8 cellular contexts compared by ENCODE assay signal in the genomic region with DNA sequence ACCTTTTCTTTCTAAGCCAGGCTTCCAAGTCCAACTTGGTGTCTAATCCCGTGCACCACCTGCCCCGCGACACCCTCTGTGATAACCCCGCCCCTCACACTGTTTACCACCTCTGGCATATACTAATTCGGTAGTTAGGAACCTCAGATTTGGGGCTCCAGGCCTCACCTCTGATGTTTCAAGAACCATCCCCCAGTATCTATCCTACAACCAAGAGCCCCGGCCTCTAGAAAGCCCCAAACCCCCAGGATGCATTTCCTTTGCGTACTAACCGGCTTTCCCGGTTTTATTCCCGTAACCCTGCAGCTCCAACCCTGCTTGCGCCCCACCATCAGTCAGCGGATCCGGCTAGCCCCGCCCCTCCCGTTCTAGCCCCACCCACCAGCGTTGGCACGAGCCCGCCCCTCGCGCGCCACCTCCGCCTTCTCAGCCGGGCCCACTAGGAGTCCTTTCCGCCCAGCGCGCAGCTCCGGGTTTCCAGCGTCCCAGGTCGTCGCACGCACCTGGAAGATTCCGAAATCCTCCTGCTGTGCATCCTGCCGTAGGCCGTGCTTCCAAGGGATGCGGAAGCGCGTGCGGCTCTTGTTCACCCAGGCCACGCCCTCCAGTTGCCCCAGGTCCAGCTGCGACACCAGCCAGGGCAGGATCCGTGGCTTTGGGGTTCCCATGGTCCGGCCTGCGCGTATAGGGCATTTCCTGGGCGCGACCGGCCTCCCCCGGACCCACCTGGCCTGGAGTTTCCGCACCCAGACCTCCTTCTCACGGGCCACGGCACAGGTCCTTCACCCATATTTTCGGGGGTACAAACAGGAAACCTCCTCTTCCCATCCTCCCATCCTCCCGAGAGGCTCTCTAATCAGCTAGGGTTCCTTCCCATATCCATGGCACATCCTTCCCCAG. TPM values are rescaled to one million over a fixed set of nuclear protein-coding genes. Genes with fewer than 3 reads are reported as not detected.
DNase-seq lines count a peak whose midpoint lies in the region; ATAC-seq and TF ChIP-seq lines count a peak whose summit lies in the region.

No MANE protein-coding gene starts in this region.

- peak overlapping the region; percentile 98 for H3K4me2 ChIP-seq in PC-3 (ENCODE audit: low read length)

- intact Hi-C loops in PC-3 (cut with micrococcal nuclease) = loop anchor here (1.0 to 2.0 kb wide), 3 partner anchors 12 to 74 kb away; a partner anchor contains a TSS
- intact Hi-C loops in esophagus squamous epithelium (cut with DNase I) = no loop called here

- H3K36me3 ChIP-seq in PC-3 (ENCODE audit: low read depth, low read length) (peaks cover 14% of the 10 kb centered on the region), esophagus squamous epithelium (peaks cover 10 to 44% (median 28%) of the 10 kb centered on the region in 3 donors)

- POLR2A ChIA-PET in PC-3 (lab: Charles Lee; ENCODE audit: unreplicated experiment) = interaction anchor here (0.6 to 1.1 kb wide), 6 partner anchors 24 to 102 kb away, joined by 3 to 5 read pairs (median 4); a partner anchor contains a TSS

- H3K9me2 ChIP-seq in PC-3 (replicated peaks; ENCODE audit: low read length) = no peaks in the 10 kb centered on the region

- H3K9me3 ChIP-seq in PC-3 (ENCODE audit: low read length) (no peaks in the 10 kb centered on the region), esophagus squamous epithelium (no peaks in the 10 kb centered on the region)

- BruUV-seq in PC-3 (replicated peaks; lab: Mats Ljungman, UMichigan) = TSS peak; percentile 4

- peaks cover 18% of the 10 kb centered on the region for H3K4me1 ChIP-seq in PC-3 (ENCODE audit: insufficient read depth, low read length)
- H3K4me1 ChIP-seq in esophagus squamous epithelium = peaks cover 16 to 60% (median 19%) of the 10 kb centered on the region in 3 donors

- H3F3A ChIP-seq in PC-3 (ENCODE audit: low read length, unreplicated experiment) = no peaks in the 10 kb centered on the region

- peak in 2 of 4 donors; percentile 19 to 77 for TF ChIP-seq POLR2A in esophagus squamous epithelium (IDR thresholded peaks at IDR 0.05)

- H3K79me2 ChIP-seq in PC-3 (ENCODE audit: low read length) = peaks cover 36% of the 10 kb centered on the region

- TF ChIP-seq RAD21 in Ishikawa (IDR thresholded peaks at IDR 0.05; ENCODE audit: low read depth) = 0 out of 2 replicates have a peak, but pooled peaks have one; percentile 4

- H3K4me3 ChIP-seq in PC-3 (ENCODE audit: low read length) (peak overlapping the region; percentile 89), esophagus squamous epithelium (peak overlapping the region; percentile 67 to 90 (median 74))

- peak overlapping the region; percentile 60 for H3K27ac ChIP-seq in PC-3 (ENCODE audit: low read length)
- H3K27ac ChIP-seq in esophagus squamous epithelium = peak overlapping the region; percentile 84 to 98 (median 96)

- H4K20me1 ChIP-seq in PC-3 (ENCODE audit: low read length) = peaks cover 3% of the 10 kb centered on the region; the same call in 1 of the 2 replicates

- H3K9ac ChIP-seq in PC-3 (ENCODE audit: low read length) = peak overlapping the region; percentile 84

- CTCF ChIA-PET in PC-3 (lab: Charles Lee) = interaction anchor here (0.6 kb wide), 1 partner anchor 93 kb away, joined by 3 read pairs; no protein-coding TSS in a partner anchor

- H3K27me3 ChIP-seq in PC-3 (ENCODE audit: low read length) (no peaks in the 10 kb centered on the region), esophagus squamous epithelium (no peaks in the 10 kb centered on the region)

- H2AFZ ChIP-seq in PC-3 (ENCODE audit: low read length) = peak overlapping the region; percentile 88

- in situ Hi-C loops in GM13976 (cut with MboI; ENCODE audit: low sequenced_read_pairs, unreplicated experiment) = no loop called here

- peak; percentile 91 for DNase-seq in GM13976 (ENCODE audit: low spot score)
- peak; percentile 97 for DNase-seq in PC-3
- peak; percentile 95 to 96 for DNase-seq in activated T-cell treated with anti-CD3 and anti-CD28 coated beads, Interleukin-2, amount 50 U/mL, for 48 hours
- DNase-seq in esophagus squamous epithelium (lab: John Stamatoyannopoulos, UW) = peak; percentile 52
- peak; percentile 83 for DNase-seq in myocyte (ENCODE audit: low read depth)
- peak; percentile 81 to 83 for DNase-seq in stimulated activated CD8-positive, alpha-beta memory T cell treated with anti-CD3 and anti-CD28 coated beads, Interleukin-7, amount 100 ng/mL, for 4 hours (ENCODE audit: low read depth in 2 of 2)

- peak; percentile 62 for ATAC-seq in PC-3
- ATAC-seq in GM19328 (IDR thresholded peaks at IDR 0.05; ENCODE audit: unreplicated experiment) = no peak

- 0% methylated on average over 20 to 27 of the region's 53 CpGs for WGBS in esophagus squamous epithelium, 2 donors

- peak; percentile 25; the same call in 1 of the 2 replicates for TF ChIP-seq EP300 in Ishikawa (IDR thresholded peaks at IDR 0.05; ENCODE audit: borderline replicate concordance)

- TF ChIP-seq CTCF in GM13976 (IDR thresholded peaks at IDR 0.05; ENCODE audit: borderline replicate concordance, control extremely low read depth, extremely low read depth, insufficient read depth, missing control alignments) (no peak), PC-3 (conservative IDR thresholded peaks at IDR 0.05; ENCODE audit: low read depth, low read length) (no peak), esophagus squamous epithelium (IDR thresholded peaks at IDR 0.05) (peak in 4 of 6 experiments; percentile 26 to 45 (median 34))

TF ChIP-seq in Ishikawa, 13 proteins besides CTCF, POLR2A, EP300 and RAD21:
- TF ChIP-seq TCF12 (IDR thresholded peaks at IDR 0.05; ENCODE audit: low read depth) (peak; percentile 54; the same call in 1 of the 2 replicates), EGR1 (IDR thresholded peaks at IDR 0.05) (0 out of 2 replicates have a peak, but pooled peaks have one; percentile 10), TEAD4 (IDR thresholded peaks at IDR 0.05) (peak; percentile 21; the same call in 1 of the 2 replicates), ZBTB7A (IDR thresholded peaks at IDR 0.05; ENCODE audit: low read depth) (no peak), FOXM1 (IDR thresholded peaks at IDR 0.05; ENCODE audit: borderline replicate concordance, low read depth) (peak; percentile 18; the same call in 1 of the 2 replicates)
- TF ChIP-seq, protein P1, sequence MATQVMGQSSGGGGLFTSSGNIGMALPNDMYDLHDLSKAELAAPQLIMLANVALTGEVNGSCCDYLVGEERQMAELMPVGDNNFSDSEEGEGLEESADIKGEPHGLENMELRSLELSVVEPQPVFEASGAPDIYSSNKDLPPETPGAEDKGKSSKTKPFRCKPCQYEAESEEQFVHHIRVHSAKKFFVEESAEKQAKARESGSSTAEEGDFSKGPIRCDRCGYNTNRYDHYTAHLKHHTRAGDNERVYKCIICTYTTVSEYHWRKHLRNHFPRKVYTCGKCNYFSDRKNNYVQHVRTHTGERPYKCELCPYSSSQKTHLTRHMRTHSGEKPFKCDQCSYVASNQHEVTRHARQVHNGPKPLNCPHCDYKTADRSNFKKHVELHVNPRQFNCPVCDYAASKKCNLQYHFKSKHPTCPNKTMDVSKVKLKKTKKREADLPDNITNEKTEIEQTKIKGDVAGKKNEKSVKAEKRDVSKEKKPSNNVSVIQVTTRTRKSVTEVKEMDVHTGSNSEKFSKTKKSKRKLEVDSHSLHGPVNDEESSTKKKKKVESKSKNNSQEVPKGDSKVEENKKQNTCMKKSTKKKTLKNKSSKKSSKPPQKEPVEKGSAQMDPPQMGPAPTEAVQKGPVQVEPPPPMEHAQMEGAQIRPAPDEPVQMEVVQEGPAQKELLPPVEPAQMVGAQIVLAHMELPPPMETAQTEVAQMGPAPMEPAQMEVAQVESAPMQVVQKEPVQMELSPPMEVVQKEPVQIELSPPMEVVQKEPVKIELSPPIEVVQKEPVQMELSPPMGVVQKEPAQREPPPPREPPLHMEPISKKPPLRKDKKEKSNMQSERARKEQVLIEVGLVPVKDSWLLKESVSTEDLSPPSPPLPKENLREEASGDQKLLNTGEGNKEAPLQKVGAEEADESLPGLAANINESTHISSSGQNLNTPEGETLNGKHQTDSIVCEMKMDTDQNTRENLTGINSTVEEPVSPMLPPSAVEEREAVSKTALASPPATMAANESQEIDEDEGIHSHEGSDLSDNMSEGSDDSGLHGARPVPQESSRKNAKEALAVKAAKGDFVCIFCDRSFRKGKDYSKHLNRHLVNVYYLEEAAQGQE (IDR thresholded peaks at IDR 0.05; ENCODE audit: low read depth) = no peak
- TF ChIP-seq, protein P2, sequence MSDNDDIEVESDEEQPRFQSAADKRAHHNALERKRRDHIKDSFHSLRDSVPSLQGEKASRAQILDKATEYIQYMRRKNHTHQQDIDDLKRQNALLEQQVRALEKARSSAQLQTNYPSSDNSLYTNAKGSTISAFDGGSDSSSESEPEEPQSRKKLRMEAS (IDR thresholded peaks at IDR 0.05) = peak; percentile 86

RNA-seq across cellular contexts. Expression of a gene that starts 1.2 kb away (rescaled TPM):
- total RNA-seq in PC-3 (2014; rRNA removed) = 223 and 236 TPM in 2 replicates
- 10 to 100 TPM; 33.5 to 69.1 (median 49.4) TPM for total RNA-seq in esophagus squamous epithelium
- 34.7 and 35.8 TPM in 2 replicates for total RNA-seq in myocyte
- 76.8 TPM for polyA plus RNA-seq in myocyte (2012)

RNA-seq across cellular contexts. Expression of a gene that starts 1.3 kb away (rescaled TPM):
- total RNA-seq in PC-3 (2014; rRNA removed) (82.5 and 104 TPM in 2 replicates), esophagus squamous epithelium (10 to 100 TPM in 1 of 4 donors, 1 to 10 TPM in 3; 4.4 to 12.9 (median 5.8) TPM), myocyte (11.4 and 11.8 TPM in 2 replicates)
- polyA plus RNA-seq in myocyte (2012) = 23.7 TPM

RNA-seq across cellular contexts. Expression of a gene that starts 12.7 kb away (rescaled TPM):
- total RNA-seq in PC-3 (2014; rRNA removed) = 625 and 761 TPM in 2 replicates
- 100 to 1,000 TPM in 3 of 4 donors, 10 to 100 TPM in 1; 86.1 to 206 (median 182) TPM for total RNA-seq in esophagus squamous epithelium
- total RNA-seq in myocyte = 528 and 584 TPM in 2 replicates
- polyA plus RNA-seq in myocyte (2012) = 256 TPM

RNA-seq across cellular contexts. Expression of a gene that starts 22.4 kb away (rescaled TPM):
- total RNA-seq in PC-3 (2014; rRNA removed) (46.8 and 78.6 TPM in 2 replicates), esophagus squamous epithelium (10 to 100 TPM; 11.0 to 24.8 (median 15.2) TPM), myocyte (26.9 and 33.8 TPM in 2 replicates)
- 51.1 TPM for polyA plus RNA-seq in myocyte (2012)

RNA-seq across cellular contexts. Expression of a gene that starts 24.5 kb away (rescaled TPM):
- 24.0 and 32.0 TPM in 2 replicates for total RNA-seq in PC-3 (2014; rRNA removed)
- total RNA-seq in esophagus squamous epithelium = 10 to 100 TPM in 3 of 4 donors, 1 to 10 TPM in 1; 6.3 to 40.8 (median 12.8) TPM
- 29.8 and 42.1 TPM in 2 replicates for total RNA-seq in myocyte
- 213 TPM for polyA plus RNA-seq in myocyte (2012)

Comparison
In these comparisons a context has a peak if more than half of its experiments do, and no peak if none do; other contexts are left out.
1. CTCF ChIP-seq: peak in esophagus squamous epithelium (4 of 6); none in GM13976 (single experiment) and PC-3 (single experiment).
2. Peak in every context shown above with its lines, with median percentiles within 50 percentile points of each other: DNase-seq.